ENCODE assay signal across 26 cellular contexts in genomic region chr2:168604252-168604651, GRCh38.
"Had no signal": no experiment of that assay in that cellular context is flagged by ENCODE, and none has a peak within 500 bp of the region (broad histone marks: within the 10 kb centered on the region; RNA-seq: fewer than 3 reads in every experiment).

No MANE protein-coding gene starts in this region.

- ATAC-seq: activated CD4-positive, alpha-beta T cell treated with anti-CD3 and anti-CD28 coated beads for 36 hours; activated T-cell treated with anti-CD3 and anti-CD28 coated beads, Interleukin-2, amount 50 U/mL, for 4 hours; natural killer cell treated with Interleukin-12 subunit alpha and Interleukin-12 subunit beta and Interleukin-15 and Interleukin-18, amount 100 ng/mL, for 72 hours; pancreas had no signal

- H3K4me1 ChIP-seq: pancreas, psoas muscle had no signal

- DNase-seq: activated B cell treated with CpG ODN at 0.5 μM for 24 hours; activated CD4-positive, alpha-beta T cell treated with anti-CD3 and anti-CD28 coated beads for 36 hours; activated CD4-positive, alpha-beta T cell treated with anti-CD3 and anti-CD28 coated beads, Interleukin-2, amount 50 U/mL, for 4 hours; activated CD8-positive, alpha-beta memory T cell treated with anti-CD3 and anti-CD28 coated beads for 24 hours; activated CD8-positive, alpha-beta memory T cell treated with anti-CD3 and anti-CD28 coated beads, Interleukin-2, amount 50 U/mL, for 4 hours; activated naive CD4-positive, alpha-beta T cell treated with anti-CD3 and anti-CD28 coated beads for 36 hours; activated naive CD8-positive, alpha-beta T cell treated with anti-CD3 and anti-CD28 coated beads, Interleukin-2, amount 10 ng/mL, durations not matched to agents 7 days and 5 days; activated T-cell treated with anti-CD3 and anti-CD28 coated beads, Interleukin-2, amount 50 U/mL, for 4 hours; amygdala; cerebellar nuclear complex; foreskin melanocyte; kidney glomerular epithelial cell; left ventricle myocardium inferior; midbrain; pancreas; psoas muscle; stimulated activated CD4-positive, alpha-beta T cell treated with anti-CD3 and anti-CD28 coated beads, Interleukin-12 subunit alpha, Interleukin-12 subunit beta, amount 100 ng/mL, for 4 hours; stimulated activated CD4-positive, alpha-beta T cell treated with anti-CD3 and anti-CD28 coated beads, Interleukin-4, amount 100 ng/mL, for 4 hours; T1000; transverse colon had no signal

- H3K36me3 ChIP-seq: left ventricle myocardium inferior, neutrophil, pancreas, right atrium auricular region, transverse colon had no signal

- H3K4me3 ChIP-seq: coronary artery, hepatocyte, left ventricle myocardium inferior, pancreas, psoas muscle, right atrium auricular region, transverse colon had no signal

- H3K27ac ChIP-seq: coronary artery, epithelial cell of prostate, hepatocyte, left ventricle myocardium inferior, neutrophil, pancreas, psoas muscle, right atrium auricular region, transverse colon had no signal

- H3K27me3 ChIP-seq: hepatocyte, neutrophil, pancreas, right atrium auricular region, transverse colon had no signal

- H3K9me3 ChIP-seq: neutrophil, pancreas, psoas muscle had no signal
